ENCODE assay signal across 21 cellular contexts in the genomic region with DNA sequence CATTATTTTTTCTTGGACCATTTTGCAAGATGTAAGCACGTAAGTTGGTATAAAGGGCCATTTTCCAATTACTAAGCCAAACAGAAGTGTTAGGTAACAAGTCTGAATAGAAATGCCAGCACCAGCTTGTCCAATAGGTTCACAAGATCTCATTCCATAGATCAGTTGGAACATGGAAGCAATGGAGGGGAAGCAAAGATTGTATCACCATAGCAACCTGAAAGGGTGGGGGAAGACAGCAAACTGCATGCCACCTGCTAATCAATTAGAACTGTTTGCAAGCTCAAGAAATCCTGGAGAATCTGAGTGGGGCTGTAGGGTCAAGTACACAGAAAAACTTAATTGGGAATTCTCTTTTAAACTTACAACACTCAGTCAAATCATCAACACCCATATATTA.
DNase-seq lines count a peak whose midpoint lies in the region; ATAC-seq and TF ChIP-seq lines count a peak whose summit lies in the region.
"Had no signal": no experiment of that assay in that cellular context is flagged by ENCODE, and none has a peak within 500 bp of the region (broad histone marks: within the 10 kb centered on the region; RNA-seq: fewer than 3 reads in every experiment).

No MANE protein-coding gene starts in this region.

- H3K4me1 ChIP-seq in H9 (ENCODE audit: insufficient read depth, low read length): peaks cover 2% of the 10 kb centered on the region; the same call in 1 of the 2 replicates

- no peak overlapping the region for H2BK20ac ChIP-seq in H9 (ENCODE audit: low read depth, low read length, poor library complexity, severe bottlenecking)

- no peak overlapping the region for H2AK5ac ChIP-seq in H9 (ENCODE audit: insufficient read length, low read length)

- no peaks in the 10 kb centered on the region for H3K27me3 ChIP-seq in H9 (ENCODE audit: insufficient read depth, low read length)
- H3K27me3 ChIP-seq: MG63 had no signal

- no peak overlapping the region for H3K23ac ChIP-seq in H9 (ENCODE audit: insufficient read length, low read depth, low read length)

- DNase-seq in DMS 273 treated with DMSO at 0.1 percent for 48 hours (lab: John Stamatoyannopoulos, UW): peak; percentile 33
- DNase-seq in H9: no peak
- peak; percentile 32 for DNase-seq in NCI-H82 treated with DMSO at 0.1 percent for 48 hours (lab: John Stamatoyannopoulos, UW; ENCODE audit: unreplicated experiment)
- DNase-seq in neural crest cell (ENCODE audit: low read depth, low spot score): no peak
- DNase-seq: ACHN, C1 segment of cervical spinal cord, DND-41, GM23248, IMR-90, Kasumi-1, MG63, NCI-H1092, NCI-H1436 treated with DMSO at 0.1 percent for 48 hours, NCI-H2081 treated with DMSO at 0.1 percent for 48 hours, NCI-H774, SHP77 had no signal

- no peaks in the 10 kb centered on the region for H3K79me2 ChIP-seq in H9 (ENCODE audit: insufficient read depth, low read length)

- no CpG with 5 or more reads among the region's 1 CpG for WGBS in H9 (ENCODE audit: extremely low coverage, insufficient read length, low lambda C conversion rate)

- H4K5ac ChIP-seq in H9 (ENCODE audit: insufficient read length, low read depth, low read length): no peak overlapping the region

- no peaks in the 10 kb centered on the region for H3K9me3 Mint-ChIP-seq in H9
- no peaks in the 10 kb centered on the region for H3K9me3 Mint-ChIP-seq in neural crest cell
- H3K9me3 Mint-ChIP-seq: T-helper 2 cell treated with Interferon-gamma antibody and Interleukin-4, amounts not matched to agents 5 μg/mL and 100 μg/mL, for 36 hours had no signal

- H4K91ac ChIP-seq in H9 (ENCODE audit: insufficient read length, low read depth, low read length): no peak overlapping the region

- no peak overlapping the region for H3K4me3 Mint-ChIP-seq in H9
- peak overlapping the region; percentile 63 for H3K4me3 Mint-ChIP-seq in neural crest cell
- H3K4me3 Mint-ChIP-seq: T-helper 2 cell treated with Interferon-gamma antibody and Interleukin-4, amounts not matched to agents 5 μg/mL and 100 μg/mL, for 36 hours had no signal

- H3K27ac ChIP-seq in H9 (ENCODE audit: insufficient read length, low read depth, low read length): no peak overlapping the region
- H3K27ac ChIP-seq: GM23248, SK-N-MC had no signal

- no peak overlapping the region for H2BK12ac ChIP-seq in H9 (ENCODE audit: insufficient read length, low read depth, low read length)

- no peak for TF ChIP-seq CTCF in H9 (conservative IDR thresholded peaks at IDR 0.05)
- no peak for TF ChIP-seq CTCF in neural crest cell (conservative IDR thresholded peaks at IDR 0.05)

- no peak overlapping the region for H3K4me2 ChIP-seq in H9 (ENCODE audit: insufficient read depth, insufficient read length, low read length)

- no peak overlapping the region for H2BK5ac ChIP-seq in H9 (ENCODE audit: insufficient read length, low read length)

- no peak overlapping the region for H3K9ac ChIP-seq in H9 (ENCODE audit: extremely low read depth, insufficient read length, low read length)
- H3K9ac ChIP-seq: GM23248 had no signal

- no peak overlapping the region for H3K14ac ChIP-seq in H9 (ENCODE audit: insufficient read depth, low read length)

- H3K4ac ChIP-seq in H9 (ENCODE audit: low read depth, low read length): no peak overlapping the region

- H3K23me2 ChIP-seq in H9 (ENCODE audit: insufficient read length, low read depth, low read length, poor library complexity, severe bottlenecking): no peaks in the 10 kb centered on the region

- H3K4me1 Mint-ChIP-seq in H9 (peaks cover 51 to 60% of the 10 kb centered on the region in 2 experiments), neural crest cell (peaks cover 47% of the 10 kb centered on the region)

- H3K36me3 Mint-ChIP-seq in H9 (ENCODE audit: insufficient read depth in 1 of 3, low read depth in 3 of 3): no peaks in the 10 kb centered on the region
- H3K36me3 Mint-ChIP-seq in neural crest cell (ENCODE audit: low read depth): no peaks in the 10 kb centered on the region

- peak overlapping the region; percentile 13 for H3K18ac ChIP-seq in H9 (ENCODE audit: insufficient read length, low read depth, low read length)

- no peaks in the 10 kb centered on the region for H3K9me3 ChIP-seq in H9 (ENCODE audit: control insufficient read depth, low read depth, low read length)
- H3K9me3 ChIP-seq: MG63 had no signal

- H3K79me1 ChIP-seq in H9 (ENCODE audit: insufficient read depth, low read depth, low read length, poor library complexity, severe bottlenecking): no peaks in the 10 kb centered on the region

- H3K27me3 Mint-ChIP-seq in H9 (ENCODE audit: low read depth): no peaks in the 10 kb centered on the region
- H3K27me3 Mint-ChIP-seq in neural crest cell (ENCODE audit: low read depth): no peaks in the 10 kb centered on the region

- no peak overlapping the region for H3T11ph ChIP-seq in H9 (ENCODE audit: low read length)

- H2BK15ac ChIP-seq in H9 (ENCODE audit: low read depth, low read length): no peak overlapping the region

- H2BK120ac ChIP-seq in H9 (ENCODE audit: low read depth, low read length, poor library complexity, severe bottlenecking): no peak overlapping the region

- no peak for ATAC-seq in GM19467 (IDR thresholded peaks at IDR 0.05; ENCODE audit: unreplicated experiment)
- no peak for ATAC-seq in GM21825 (IDR thresholded peaks at IDR 0.05; ENCODE audit: unreplicated experiment)
- no peak for ATAC-seq in HG02763 (IDR thresholded peaks at IDR 0.05; ENCODE audit: unreplicated experiment)

- no peak overlapping the region for H3K56ac ChIP-seq in H9 (ENCODE audit: insufficient read length, low read depth, low read length)

- H4K20me1 ChIP-seq in H9 (ENCODE audit: control insufficient read depth, insufficient read depth, insufficient read length): no peaks in the 10 kb centered on the region

- H4K8ac ChIP-seq in H9 (replicated peaks; ENCODE audit: insufficient read length, low read depth, low read length): no peak overlapping the region

- H2AFZ ChIP-seq in H9 (ENCODE audit: low read length): no peak overlapping the region
- H2AFZ ChIP-seq: GM23248 had no signal

- H3K27ac Mint-ChIP-seq in H9: peak overlapping the region in 2 of 3 experiments; percentile 60 to 74; a peak in 1 of 7 replicates
- H3K27ac Mint-ChIP-seq in neural crest cell (ENCODE audit: unreplicated experiment): peak overlapping the region; percentile 64
- H3K27ac Mint-ChIP-seq: T-helper 2 cell treated with Interferon-gamma antibody and Interleukin-4, amounts not matched to agents 5 μg/mL and 100 μg/mL, for 36 hours had no signal

Comparison
In these comparisons a context has a peak if more than half of its experiments do, and no peak if none do; other contexts are left out.
1. DNase-seq: peak in DMS 273 treated with DMSO at 0.1 percent for 48 hours (single experiment) and NCI-H82 treated with DMSO at 0.1 percent for 48 hours (single experiment); none in H9 (single experiment) and neural crest cell (single experiment).